25 cellular contexts compared by ENCODE assay signal in genomic region chr3:36832406-36832805, GRCh38.
"Had no signal": no experiment of that assay in that cellular context is flagged by ENCODE, and none has a peak within 500 bp of the region (broad histone marks: within the 10 kb centered on the region; RNA-seq: fewer than 3 reads in every experiment).

No MANE protein-coding gene starts in this region.

- H2AFZ ChIP-seq: hepatocyte had no signal

- ATAC-seq: left colon; left lung; naive thymus-derived CD8-positive, alpha-beta T cell; pancreas; right cardiac atrium; sciatic nerve; stimulated activated naive B cell treated with anti-CD40 and anti-IgM and Interleukin-4, amounts not matched to agents 10 μg/mL and 1 μg/mL and 100 μg/mL, for 72 hours; stimulated activated naive CD8-positive, alpha-beta T cell treated with anti-CD3 and anti-CD28 coated beads, Interleukin-15, Interleukin-2, amounts not matched to agents 100 U/mL and 50 U/mL, for 24 hours had no signal

- H3K27ac ChIP-seq: hepatocyte, left lung, lower lobe of right lung, pancreas, prostate gland, skin epidermis, stomach, transverse colon, upper lobe of left lung, vagina had no signal

- H3K9me3 ChIP-seq: left lung, lower lobe of right lung, pancreas, prostate gland, stomach, transverse colon, upper lobe of left lung, vagina had no signal

- H3K4me2 ChIP-seq: hepatocyte had no signal

- H3K4me3 ChIP-seq: hepatocyte, left lung, lower lobe of right lung, pancreas, prostate gland, skin epidermis, stomach, transverse colon, upper lobe of left lung, vagina had no signal

- H3K79me2 ChIP-seq: hepatocyte had no signal

- H3K4me1 ChIP-seq: left lung, lower lobe of right lung, pancreas, prostate gland, stomach, transverse colon, upper lobe of left lung, vagina had no signal

- H3K36me3 ChIP-seq: prostate gland had no signal

- DNase-seq: kidney; left colon; left lung; lower lobe of right lung; mammary epithelial cell; mesenchymal stem cell; naive thymus-derived CD8-positive, alpha-beta T cell; nucleus accumbens; pancreas; retina; right cardiac atrium; stimulated activated CD4-positive, alpha-beta T cell treated with anti-CD3 and anti-CD28 coated beads, Interleukin-12 subunit alpha, Interleukin-12 subunit beta, amount 100 ng/mL, for 4 hours; stimulated activated CD4-positive, alpha-beta T cell treated with anti-CD3 and anti-CD28 coated beads, Interleukin-15, amount 100 ng/mL, for 24 hours; stimulated activated CD4-positive, alpha-beta T cell treated with anti-CD3 and anti-CD28 coated beads, Interleukin-2, amount 100 ng/mL, for 24 hours; stimulated activated CD4-positive, alpha-beta T cell treated with anti-CD3 and anti-CD28 coated beads, Interleukin-4, amount 100 ng/mL, for 1 hour; stimulated activated naive B cell treated with anti-CD40 and anti-IgM and Interleukin-4, amounts not matched to agents 10 μg/mL and 1 μg/mL and 100 μg/mL, for 72 hours; stimulated activated naive CD8-positive, alpha-beta T cell treated with anti-CD3 and anti-CD28 coated beads, Interleukin-15, Interleukin-2, amounts not matched to agents 100 U/mL and 50 U/mL, for 24 hours; stomach; transverse colon; upper lobe of left lung had no signal
